ENCODE assay signal across 1 cellular context in the genomic region with DNA sequence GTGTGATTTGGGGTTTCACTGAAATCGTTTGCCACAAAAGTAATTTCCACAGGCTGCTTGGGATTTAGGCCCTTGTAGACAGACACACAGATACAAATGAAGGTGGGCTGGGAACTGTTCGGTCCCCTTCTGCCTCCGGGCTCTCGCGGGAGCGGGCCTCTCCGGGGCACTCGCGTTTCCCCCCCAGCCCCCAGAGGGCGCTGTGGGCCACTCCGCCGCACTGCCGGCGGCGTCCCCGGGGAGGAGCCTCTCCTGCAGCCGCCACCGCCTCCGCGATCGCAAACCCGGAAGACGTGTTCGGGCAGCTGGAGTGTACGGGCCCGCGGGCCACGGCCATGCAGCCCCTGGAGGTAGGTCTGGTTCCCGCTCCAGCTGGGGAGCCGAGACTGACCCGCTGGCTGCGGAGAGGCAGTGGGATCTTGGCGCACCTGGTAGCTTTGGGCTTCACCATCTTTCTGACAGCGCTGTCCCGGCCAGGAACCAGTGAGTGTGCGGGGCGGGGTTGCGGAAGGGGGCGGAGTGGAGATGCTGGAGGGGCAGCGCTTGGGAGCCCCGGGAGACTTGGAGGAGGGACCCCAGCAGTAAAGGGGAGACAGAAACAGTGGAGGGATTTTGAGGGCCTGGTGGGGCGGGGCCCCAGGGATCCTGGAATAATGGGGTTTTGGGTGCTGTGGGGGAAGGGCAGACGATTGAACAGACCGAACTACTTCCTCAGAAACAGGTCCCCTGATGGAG.
TF ChIP-seq lines count a peak whose summit lies in the region.

A gene with protein sequence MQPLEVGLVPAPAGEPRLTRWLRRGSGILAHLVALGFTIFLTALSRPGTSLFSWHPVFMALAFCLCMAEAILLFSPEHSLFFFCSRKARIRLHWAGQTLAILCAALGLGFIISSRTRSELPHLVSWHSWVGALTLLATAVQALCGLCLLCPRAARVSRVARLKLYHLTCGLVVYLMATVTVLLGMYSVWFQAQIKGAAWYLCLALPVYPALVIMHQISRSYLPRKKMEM (plus strand): TSS at position 290 of the 735 bp plus-strand sequence. CDS start 46 bp downstream, at position 336.

TF ChIP-seq in HepG2, 621 proteins besides CTCF, POLR2A, EP300 and RAD21 (continued from another document and continues in another):
- TF ChIP-seq, protein P1, sequence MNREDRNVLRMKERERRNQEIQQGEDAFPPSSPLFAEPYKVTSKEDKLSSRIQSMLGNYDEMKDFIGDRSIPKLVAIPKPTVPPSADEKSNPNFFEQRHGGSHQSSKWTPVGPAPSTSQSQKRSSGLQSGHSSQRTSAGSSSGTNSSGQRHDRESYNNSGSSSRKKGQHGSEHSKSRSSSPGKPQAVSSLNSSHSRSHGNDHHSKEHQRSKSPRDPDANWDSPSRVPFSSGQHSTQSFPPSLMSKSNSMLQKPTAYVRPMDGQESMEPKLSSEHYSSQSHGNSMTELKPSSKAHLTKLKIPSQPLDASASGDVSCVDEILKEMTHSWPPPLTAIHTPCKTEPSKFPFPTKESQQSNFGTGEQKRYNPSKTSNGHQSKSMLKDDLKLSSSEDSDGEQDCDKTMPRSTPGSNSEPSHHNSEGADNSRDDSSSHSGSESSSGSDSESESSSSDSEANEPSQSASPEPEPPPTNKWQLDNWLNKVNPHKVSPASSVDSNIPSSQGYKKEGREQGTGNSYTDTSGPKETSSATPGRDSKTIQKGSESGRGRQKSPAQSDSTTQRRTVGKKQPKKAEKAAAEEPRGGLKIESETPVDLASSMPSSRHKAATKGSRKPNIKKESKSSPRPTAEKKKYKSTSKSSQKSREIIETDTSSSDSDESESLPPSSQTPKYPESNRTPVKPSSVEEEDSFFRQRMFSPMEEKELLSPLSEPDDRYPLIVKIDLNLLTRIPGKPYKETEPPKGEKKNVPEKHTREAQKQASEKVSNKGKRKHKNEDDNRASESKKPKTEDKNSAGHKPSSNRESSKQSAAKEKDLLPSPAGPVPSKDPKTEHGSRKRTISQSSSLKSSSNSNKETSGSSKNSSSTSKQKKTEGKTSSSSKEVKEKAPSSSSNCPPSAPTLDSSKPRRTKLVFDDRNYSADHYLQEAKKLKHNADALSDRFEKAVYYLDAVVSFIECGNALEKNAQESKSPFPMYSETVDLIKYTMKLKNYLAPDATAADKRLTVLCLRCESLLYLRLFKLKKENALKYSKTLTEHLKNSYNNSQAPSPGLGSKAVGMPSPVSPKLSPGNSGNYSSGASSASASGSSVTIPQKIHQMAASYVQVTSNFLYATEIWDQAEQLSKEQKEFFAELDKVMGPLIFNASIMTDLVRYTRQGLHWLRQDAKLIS (CRISPR knock-in tag; IDR thresholded peaks at IDR 0.05) = no peak
- TF ChIP-seq ZNF10 (CRISPR knock-in tag; IDR thresholded peaks at IDR 0.05; ENCODE audit: borderline replicate concordance, low read depth) = no peak
- TF ChIP-seq GZF1 (CRISPR knock-in tag; IDR thresholded peaks at IDR 0.05) = peak; percentile 83
- TF ChIP-seq GTF2F1 (IDR thresholded peaks at IDR 0.05; ENCODE audit: low read length) = no peak
- TF ChIP-seq SRF (IDR thresholded peaks at IDR 0.05; ENCODE audit: low read depth, low read length) = no peak
- no peak for TF ChIP-seq CHD4 (IDR thresholded peaks at IDR 0.05; ENCODE audit: borderline replicate concordance, low read length)
- TF ChIP-seq, protein P2, sequence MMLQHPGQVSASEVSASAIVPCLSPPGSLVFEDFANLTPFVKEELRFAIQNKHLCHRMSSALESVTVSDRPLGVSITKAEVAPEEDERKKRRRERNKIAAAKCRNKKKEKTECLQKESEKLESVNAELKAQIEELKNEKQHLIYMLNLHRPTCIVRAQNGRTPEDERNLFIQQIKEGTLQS (CRISPR knock-in tag; IDR thresholded peaks at IDR 0.05) = no peak
- no peak for TF ChIP-seq HNF4G (IDR thresholded peaks at IDR 0.05; ENCODE audit: borderline replicate concordance, low read depth, low read length)
- TF ChIP-seq HNF4G (CRISPR knock-in tag; IDR thresholded peaks at IDR 0.05; ENCODE audit: borderline replicate concordance, low read depth) = no peak
- TF ChIP-seq, protein P3, sequence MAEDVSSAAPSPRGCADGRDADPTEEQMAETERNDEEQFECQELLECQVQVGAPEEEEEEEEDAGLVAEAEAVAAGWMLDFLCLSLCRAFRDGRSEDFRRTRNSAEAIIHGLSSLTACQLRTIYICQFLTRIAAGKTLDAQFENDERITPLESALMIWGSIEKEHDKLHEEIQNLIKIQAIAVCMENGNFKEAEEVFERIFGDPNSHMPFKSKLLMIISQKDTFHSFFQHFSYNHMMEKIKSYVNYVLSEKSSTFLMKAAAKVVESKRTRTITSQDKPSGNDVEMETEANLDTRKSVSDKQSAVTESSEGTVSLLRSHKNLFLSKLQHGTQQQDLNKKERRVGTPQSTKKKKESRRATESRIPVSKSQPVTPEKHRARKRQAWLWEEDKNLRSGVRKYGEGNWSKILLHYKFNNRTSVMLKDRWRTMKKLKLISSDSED (CRISPR knock-in tag; IDR thresholded peaks at IDR 0.05) = no peak
- TF ChIP-seq, protein P4, sequence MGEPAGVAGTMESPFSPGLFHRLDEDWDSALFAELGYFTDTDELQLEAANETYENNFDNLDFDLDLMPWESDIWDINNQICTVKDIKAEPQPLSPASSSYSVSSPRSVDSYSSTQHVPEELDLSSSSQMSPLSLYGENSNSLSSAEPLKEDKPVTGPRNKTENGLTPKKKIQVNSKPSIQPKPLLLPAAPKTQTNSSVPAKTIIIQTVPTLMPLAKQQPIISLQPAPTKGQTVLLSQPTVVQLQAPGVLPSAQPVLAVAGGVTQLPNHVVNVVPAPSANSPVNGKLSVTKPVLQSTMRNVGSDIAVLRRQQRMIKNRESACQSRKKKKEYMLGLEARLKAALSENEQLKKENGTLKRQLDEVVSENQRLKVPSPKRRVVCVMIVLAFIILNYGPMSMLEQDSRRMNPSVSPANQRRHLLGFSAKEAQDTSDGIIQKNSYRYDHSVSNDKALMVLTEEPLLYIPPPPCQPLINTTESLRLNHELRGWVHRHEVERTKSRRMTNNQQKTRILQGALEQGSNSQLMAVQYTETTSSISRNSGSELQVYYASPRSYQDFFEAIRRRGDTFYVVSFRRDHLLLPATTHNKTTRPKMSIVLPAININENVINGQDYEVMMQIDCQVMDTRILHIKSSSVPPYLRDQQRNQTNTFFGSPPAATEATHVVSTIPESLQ (CRISPR knock-in tag; conservative IDR thresholded peaks at IDR 0.05) = no peak
- TF ChIP-seq ZNF713 (CRISPR knock-in tag; IDR thresholded peaks at IDR 0.05) = no peak
- no peak for TF ChIP-seq ZSCAN22 (CRISPR knock-in tag; IDR thresholded peaks at IDR 0.05)
- TF ChIP-seq ZSCAN29 (CRISPR knock-in tag; conservative IDR thresholded peaks at IDR 0.05) = 0 out of 2 replicates have a peak, but pooled peaks have one; percentile 30
- peak; percentile 83; the same call in 2 of the 3 replicates for TF ChIP-seq MXI1 (IDR thresholded peaks at IDR 0.05; ENCODE audit: borderline replicate concordance, low read depth, low read length)
- TF ChIP-seq, protein P5, sequence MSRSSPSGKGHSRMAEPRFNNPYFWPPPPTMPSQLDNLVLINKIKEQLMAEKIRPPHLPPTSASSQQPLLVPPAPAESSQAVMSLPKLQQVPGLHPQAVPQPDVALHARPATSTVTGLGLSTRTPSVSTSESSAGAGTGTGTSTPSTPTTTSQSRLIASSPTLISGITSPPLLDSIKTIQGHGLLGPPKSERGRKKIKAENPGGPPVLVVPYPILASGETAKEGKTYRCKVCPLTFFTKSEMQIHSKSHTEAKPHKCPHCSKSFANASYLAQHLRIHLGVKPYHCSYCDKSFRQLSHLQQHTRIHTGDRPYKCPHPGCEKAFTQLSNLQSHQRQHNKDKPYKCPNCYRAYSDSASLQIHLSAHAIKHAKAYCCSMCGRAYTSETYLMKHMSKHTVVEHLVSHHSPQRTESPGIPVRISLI (CRISPR knock-in tag; IDR thresholded peaks at IDR 0.05; ENCODE audit: borderline replicate concordance) = no peak
- TF ChIP-seq, protein P6, sequence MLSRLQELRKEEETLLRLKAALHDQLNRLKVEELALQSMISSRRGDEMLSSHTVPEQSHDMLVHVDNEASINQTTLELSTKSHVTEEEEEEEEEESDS (CRISPR knock-in tag; IDR thresholded peaks at IDR 0.05; ENCODE audit: borderline replicate concordance) = 0 out of 2 replicates have a peak, but pooled peaks have one; percentile 32
- no peak for TF ChIP-seq MED8 (CRISPR knock-in tag; IDR thresholded peaks at IDR 0.05; ENCODE audit: insufficient replicate concordance)
- TF ChIP-seq CBX5 (CRISPR knock-in tag; IDR thresholded peaks at IDR 0.05; ENCODE audit: borderline replicate concordance) = peak; percentile 78; the same call in 1 of the 2 replicates
- no peak for TF ChIP-seq ZNF232 (CRISPR knock-in tag; IDR thresholded peaks at IDR 0.05; ENCODE audit: borderline replicate concordance)
- no peak for TF ChIP-seq NCOR1 (IDR thresholded peaks at IDR 0.05; ENCODE audit: borderline replicate concordance, low read length)
- TF ChIP-seq ATAD3A (CRISPR knock-in tag; IDR thresholded peaks at IDR 0.05) = no peak
- TF ChIP-seq HNRNPLL (IDR thresholded peaks at IDR 0.05; ENCODE audit: low read depth, low read length, poor library complexity, severe bottlenecking) = peak; percentile 86
- TF ChIP-seq, protein P7, sequence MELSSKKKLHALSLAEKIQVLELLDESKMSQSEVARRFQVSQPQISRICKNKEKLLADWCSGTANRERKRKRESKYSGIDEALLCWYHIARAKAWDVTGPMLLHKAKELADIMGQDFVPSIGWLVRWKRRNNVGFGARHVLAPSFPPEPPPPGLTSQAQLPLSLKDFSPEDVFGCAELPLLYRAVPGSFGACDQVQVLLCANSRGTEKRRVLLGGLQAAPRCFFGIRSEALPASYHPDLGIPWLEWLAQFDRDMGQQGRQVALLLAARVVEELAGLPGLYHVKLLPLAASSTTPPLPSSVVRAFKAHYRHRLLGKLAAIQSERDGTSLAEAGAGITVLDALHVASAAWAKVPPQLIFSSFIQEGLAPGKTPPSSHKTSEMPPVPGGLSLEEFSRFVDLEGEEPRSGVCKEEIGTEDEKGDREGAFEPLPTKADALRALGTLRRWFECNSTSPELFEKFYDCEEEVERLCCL (CRISPR knock-in tag; IDR thresholded peaks at IDR 0.05; ENCODE audit: borderline replicate concordance) = peak; percentile 85
- no peak for TF ChIP-seq ZNF44 (CRISPR knock-in tag; IDR thresholded peaks at IDR 0.05)
- TF ChIP-seq TMF1 (CRISPR knock-in tag; IDR thresholded peaks at IDR 0.05; ENCODE audit: low read depth) = no peak
- TF ChIP-seq MBNL3 (CRISPR knock-in tag; conservative IDR thresholded peaks at IDR 0.05) = no peak
- peak; percentile 61; the same call in 1 of the 2 replicates for TF ChIP-seq ZNF343 (CRISPR knock-in tag; IDR thresholded peaks at IDR 0.05)
- TF ChIP-seq ZNF382 (CRISPR knock-in tag; IDR thresholded peaks at IDR 0.05; ENCODE audit: borderline replicate concordance) = no peak
- TF ChIP-seq ZNF30 (CRISPR knock-in tag; IDR thresholded peaks at IDR 0.05) = no peak
- TF ChIP-seq MTF1 (CRISPR knock-in tag; IDR thresholded peaks at IDR 0.05) = no peak
- TF ChIP-seq SNRNP70 (IDR thresholded peaks at IDR 0.05; ENCODE audit: low read depth, low read length) = no peak
- no peak for TF ChIP-seq ZNF562 (CRISPR knock-in tag; IDR thresholded peaks at IDR 0.05; ENCODE audit: borderline replicate concordance)
- no peak for TF ChIP-seq KLF11 (CRISPR knock-in tag; IDR thresholded peaks at IDR 0.05)
- TF ChIP-seq ZNF12 (CRISPR knock-in tag; IDR thresholded peaks at IDR 0.05) = no peak
- TF ChIP-seq, protein P8, sequence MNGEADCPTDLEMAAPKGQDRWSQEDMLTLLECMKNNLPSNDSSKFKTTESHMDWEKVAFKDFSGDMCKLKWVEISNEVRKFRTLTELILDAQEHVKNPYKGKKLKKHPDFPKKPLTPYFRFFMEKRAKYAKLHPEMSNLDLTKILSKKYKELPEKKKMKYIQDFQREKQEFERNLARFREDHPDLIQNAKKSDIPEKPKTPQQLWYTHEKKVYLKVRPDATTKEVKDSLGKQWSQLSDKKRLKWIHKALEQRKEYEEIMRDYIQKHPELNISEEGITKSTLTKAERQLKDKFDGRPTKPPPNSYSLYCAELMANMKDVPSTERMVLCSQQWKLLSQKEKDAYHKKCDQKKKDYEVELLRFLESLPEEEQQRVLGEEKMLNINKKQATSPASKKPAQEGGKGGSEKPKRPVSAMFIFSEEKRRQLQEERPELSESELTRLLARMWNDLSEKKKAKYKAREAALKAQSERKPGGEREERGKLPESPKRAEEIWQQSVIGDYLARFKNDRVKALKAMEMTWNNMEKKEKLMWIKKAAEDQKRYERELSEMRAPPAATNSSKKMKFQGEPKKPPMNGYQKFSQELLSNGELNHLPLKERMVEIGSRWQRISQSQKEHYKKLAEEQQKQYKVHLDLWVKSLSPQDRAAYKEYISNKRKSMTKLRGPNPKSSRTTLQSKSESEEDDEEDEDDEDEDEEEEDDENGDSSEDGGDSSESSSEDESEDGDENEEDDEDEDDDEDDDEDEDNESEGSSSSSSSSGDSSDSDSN (CRISPR knock-in tag; IDR thresholded peaks at IDR 0.05) = peak; percentile 97
- no peak for TF ChIP-seq ZNF737 (CRISPR knock-in tag; IDR thresholded peaks at IDR 0.05; ENCODE audit: borderline replicate concordance)
- TF ChIP-seq POLR2G (IDR thresholded peaks at IDR 0.05; ENCODE audit: low read depth, low read length) = peak; percentile 86
- TF ChIP-seq ZNF264 (CRISPR knock-in tag; IDR thresholded peaks at IDR 0.05) = no peak
- TF ChIP-seq GFI1 (CRISPR knock-in tag; IDR thresholded peaks at IDR 0.05; ENCODE audit: borderline replicate concordance) = no peak
- TF ChIP-seq FOXO1 (CRISPR knock-in tag; IDR thresholded peaks at IDR 0.05) = 0 out of 2 replicates have a peak, but pooled peaks have one; percentile 14
- TF ChIP-seq RARA (CRISPR knock-in tag; IDR thresholded peaks at IDR 0.05) = no peak; the same call in 1 of the 2 replicates
- TF ChIP-seq KAT2B (IDR thresholded peaks at IDR 0.05; ENCODE audit: borderline replicate concordance, low read depth, low read length) = no peak
- TF ChIP-seq, protein P9, sequence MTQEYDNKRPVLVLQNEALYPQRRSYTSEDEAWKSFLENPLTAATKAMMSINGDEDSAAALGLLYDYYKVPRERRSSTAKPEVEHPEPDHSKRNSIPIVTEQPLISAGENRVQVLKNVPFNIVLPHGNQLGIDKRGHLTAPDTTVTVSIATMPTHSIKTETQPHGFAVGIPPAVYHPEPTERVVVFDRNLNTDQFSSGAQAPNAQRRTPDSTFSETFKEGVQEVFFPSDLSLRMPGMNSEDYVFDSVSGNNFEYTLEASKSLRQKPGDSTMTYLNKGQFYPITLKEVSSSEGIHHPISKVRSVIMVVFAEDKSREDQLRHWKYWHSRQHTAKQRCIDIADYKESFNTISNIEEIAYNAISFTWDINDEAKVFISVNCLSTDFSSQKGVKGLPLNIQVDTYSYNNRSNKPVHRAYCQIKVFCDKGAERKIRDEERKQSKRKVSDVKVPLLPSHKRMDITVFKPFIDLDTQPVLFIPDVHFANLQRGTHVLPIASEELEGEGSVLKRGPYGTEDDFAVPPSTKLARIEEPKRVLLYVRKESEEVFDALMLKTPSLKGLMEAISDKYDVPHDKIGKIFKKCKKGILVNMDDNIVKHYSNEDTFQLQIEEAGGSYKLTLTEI (CRISPR knock-in tag; conservative IDR thresholded peaks at IDR 0.05) = no peak
- TF ChIP-seq ZNF563 (CRISPR knock-in tag; IDR thresholded peaks at IDR 0.05) = peak; percentile 78; the same call in 1 of the 2 replicates
